In genomic region chr20:58890454-58891075, GRCh38 we compare ENCODE assay signal across 8 cellular contexts. TPM values are rescaled to one million over a fixed set of nuclear protein-coding genes. Genes with fewer than 3 reads are reported as not detected.
DNase-seq lines count a peak whose midpoint lies in the region; ATAC-seq and TF ChIP-seq lines count a peak whose summit lies in the region.

No MANE protein-coding gene starts in this region.

- TF ChIP-seq POLR2A in lower leg skin (IDR thresholded peaks at IDR 0.05), result no peak

- ATAC-seq in HG02973 (IDR thresholded peaks at IDR 0.05; ENCODE audit: unreplicated experiment), result peak; percentile 19
- ATAC-seq in GM18909 (IDR thresholded peaks at IDR 0.05; ENCODE audit: poor library complexity, unreplicated experiment), result no peak

- no peak for TF ChIP-seq CTCF in lower leg skin (IDR thresholded peaks at IDR 0.05)

- peak; percentile 54 for DNase-seq in NCI-H446 treated with DMSO at 0.1 percent for 48 hours (lab: John Stamatoyannopoulos, UW)
- peak; percentile 68 to 74 for DNase-seq in activated CD4-positive, alpha-beta T cell treated with anti-CD3 and anti-CD28 coated beads, Interleukin-2, amount 50 U/mL, for 48 hours
- peak; percentile 73 to 92 for DNase-seq in dermis microvascular lymphatic vessel endothelial cell (ENCODE audit: low read depth in 2 of 2)
- DNase-seq in lower leg skin (ENCODE audit: low spot score in 2 of 2), result peak; percentile 69 to 96
- peak; percentile 48 to 49 for DNase-seq in stimulated activated CD4-positive, alpha-beta T cell treated with anti-CD3 and anti-CD28 coated beads, Interleukin-2, amount 100 ng/mL, for 48 hours

- intact Hi-C loops in lower leg skin (cut with DNase I; ENCODE audit: low total_unique reads), result loop anchor here (5.0 kb wide), 1 partner anchor 92 kb away; the partner anchor contains the start of gene NELFCD

- WGBS in lower leg skin, 2 donors, result 0% methylated on average over 35 to 37 of the region's 69 CpGs

- H3K4me3 ChIP-seq in GM08714 (ENCODE audit: low read length) (peak overlapping the region; percentile 72; the same call in 1 of the 2 replicates), lower leg skin (ENCODE audit: low read depth, poor library complexity, severe bottlenecking) (peak overlapping the region; percentile 52)

RNA-seq across cellular contexts. Expression of gene GNAS, which starts 38.0 kb away (rescaled TPM):
- total RNA-seq in dermis microvascular lymphatic vessel endothelial cell, result 203 and 535 TPM in 2 replicates
- 100 to 1,000 TPM; 335 to 473 (median 391) TPM for total RNA-seq in lower leg skin

RNA-seq across cellular contexts. Expression of gene GNAS-AS1, which starts 39.9 kb away (rescaled TPM):
- total RNA-seq in dermis microvascular lymphatic vessel endothelial cell, result under 0.01 TPM in 2 replicates
- total RNA-seq in lower leg skin, result under 1 TPM in 1 of 4 donors, not detected in 3; 0.39 TPM
